Comparison of ENCODE assay signal across 1 cellular context in genomic region chr1:9352364-9353140, GRCh38.
TF ChIP-seq lines count a peak whose summit lies in the region.

No MANE protein-coding gene starts in this region.

TF ChIP-seq in GM23338, 12 proteins besides CTCF, POLR2A, EP300 and RAD21 (continued from another document):
- TF ChIP-seq REST (IDR thresholded peaks at IDR 0.05; ENCODE audit: unreplicated experiment): no peak
- no peak for TF ChIP-seq ETS1 (IDR thresholded peaks at IDR 0.05)
- TF ChIP-seq POLR2AphosphoS5 (IDR thresholded peaks at IDR 0.05; ENCODE audit: low read depth): no peak
- no peak for TF ChIP-seq CREB1 (CRISPR knock-in tag; IDR thresholded peaks at IDR 0.05; ENCODE audit: low read depth)
- no peak for TF ChIP-seq NANOG (IDR thresholded peaks at IDR 0.05; ENCODE audit: borderline replicate concordance)
- TF ChIP-seq EZH2 (IDR thresholded peaks at IDR 0.05; ENCODE audit: low read depth, unreplicated experiment): no peak
- no peak for TF ChIP-seq ZNF114 (CRISPR knock-in tag; IDR thresholded peaks at IDR 0.05)
- no peak for TF ChIP-seq ZNF331 (CRISPR knock-in tag; IDR thresholded peaks at IDR 0.05; ENCODE audit: low read depth)
